ENCODE assay signal across 16 cellular contexts in the genomic region with DNA sequence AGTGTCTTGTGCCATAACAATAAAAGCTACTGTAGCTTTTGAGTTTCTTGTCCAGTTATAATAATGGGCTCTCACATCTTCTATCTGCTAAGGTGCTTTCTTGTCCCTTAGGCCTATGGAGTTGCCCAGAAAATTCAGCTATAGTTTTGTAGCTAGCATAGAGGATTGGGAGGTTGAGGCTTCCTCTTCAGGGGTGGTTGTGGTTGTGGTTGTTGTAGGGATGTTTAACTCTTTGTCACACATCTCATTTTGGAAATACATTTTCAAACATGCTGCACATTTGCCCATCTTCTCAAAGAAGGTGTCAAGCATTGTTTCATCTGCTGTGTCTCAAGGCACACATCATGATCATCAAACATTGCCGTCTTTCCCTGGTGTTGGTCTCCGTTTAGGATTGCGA.
A peak's percentile ranks its signal among the peaks of the same experiment; 100 is the strongest.
DNase-seq lines count a peak whose midpoint lies in the region; ATAC-seq, FAIRE-seq and TF ChIP-seq lines count a peak whose summit lies in the region.
"Had no signal": no experiment of that assay in that cellular context is flagged by ENCODE, and none has a peak within 500 bp of the region (broad histone marks: within the 10 kb centered on the region; RNA-seq: fewer than 3 reads in every experiment).

No MANE protein-coding gene starts in this region.

- no peak for TF ChIP-seq CTCF in A549 (IDR thresholded peaks at IDR 0.05)
- TF ChIP-seq CTCF in OCI-LY1 (IDR thresholded peaks at IDR 0.05; ENCODE audit: low read length): no peak

- H3K27me3 ChIP-seq in OCI-LY1 (ENCODE audit: insufficient read depth, low read length) (no peaks in the 10 kb centered on the region), mesendoderm (ENCODE audit: insufficient read depth, low read length, poor library complexity) (no peaks in the 10 kb centered on the region)

- H3K9me2 ChIP-seq in OCI-LY1 (ENCODE audit: low read depth, low read length): no peaks in the 10 kb centered on the region
- H3K9me2 ChIP-seq: SK-N-SH had no signal

- intact Hi-C loops in Right ventricle myocardium superior (cut with DNase I): no loop called here

- H4K5ac ChIP-seq in mesendoderm (ENCODE audit: low read length): no peak overlapping the region

- peak overlapping the region; percentile 40 to 73; a peak in 4 of 6 replicates for H3K27ac ChIP-seq in A549
- H3K27ac ChIP-seq in OCI-LY1 (ENCODE audit: low read depth, low read length, poor library complexity, severe bottlenecking): peak overlapping the region; percentile 93
- H3K27ac ChIP-seq in mesendoderm (ENCODE audit: low read depth, low read length): no peak overlapping the region

- H3K23ac ChIP-seq in mesendoderm (ENCODE audit: low read length): no peak overlapping the region

- H3K9me3 ChIP-seq in A549: no peaks in the 10 kb centered on the region; the same call in 2 of the 3 replicates
- peaks cover 2% of the 10 kb centered on the region; the same call in 1 of the 2 replicates for H3K9me3 ChIP-seq in OCI-LY1 (ENCODE audit: low read length)
- H3K9me3 ChIP-seq: SK-N-SH had no signal

- no peaks in the 10 kb centered on the region; the same call in 1 of the 2 replicates for H3K36me3 ChIP-seq in OCI-LY1 (ENCODE audit: insufficient read depth, low read length)
- H3K36me3 ChIP-seq in mesendoderm (ENCODE audit: control insufficient read depth, insufficient read depth, low read length): no peaks in the 10 kb centered on the region

- DNase-seq in A549 (ENCODE audit: low read depth in 1 of 2, low spot score in 1 of 2) (no peak), mesendoderm (no peak), HK-2 (ENCODE audit: unreplicated experiment) (no peak), erythroblast (lab: John Stamatoyannopoulos, UW) (no peak), Right ventricle myocardium superior (no peak)
- DNase-seq: activated T-cell treated with anti-CD3 and anti-CD28 coated beads, Interleukin-2, amount 50 U/mL, for 24 hours; CD4-positive, CD25-positive, alpha-beta regulatory T cell; H9; head of caudate nucleus; NCI-H1436; SK-N-SH; stimulated activated CD4-positive, alpha-beta T cell treated with anti-CD3 and anti-CD28 coated beads, Interleukin-12 subunit alpha, Interleukin-12 subunit beta, amount 100 ng/mL, for 4 hours; T-helper 9 cell had no signal

- no peak overlapping the region for H2AFZ ChIP-seq in OCI-LY1 (ENCODE audit: low read length)

- TF ChIP-seq RAD21 in A549 (conservative IDR thresholded peaks at IDR 0.05 in 1 of 2, IDR thresholded peaks at IDR 0.05 in 1 of 2): no peak

- H3K9ac ChIP-seq in OCI-LY1 (ENCODE audit: low read length) (peak overlapping the region; percentile 62), mesendoderm (ENCODE audit: low read length) (no peak overlapping the region)
- H3K9ac ChIP-seq: SK-N-SH had no signal

- no peaks in the 10 kb centered on the region for H3F3A ChIP-seq in OCI-LY1 (ENCODE audit: insufficient read depth, low read length)

- H3K4me1 ChIP-seq in A549 (peaks cover 6% of the 10 kb centered on the region; the same call in 2 of the 3 replicates), OCI-LY1 (ENCODE audit: insufficient read depth, low read length, severe bottlenecking) (peaks cover 47% of the 10 kb centered on the region), mesendoderm (ENCODE audit: control insufficient read depth, low read depth, low read length) (no peaks in the 10 kb centered on the region)

- H2BK15ac ChIP-seq in mesendoderm (replicated peaks; ENCODE audit: low read depth): no peak overlapping the region

- H3K56ac ChIP-seq in mesendoderm (ENCODE audit: low read length): no peak overlapping the region

- no peak overlapping the region for H3K4ac ChIP-seq in mesendoderm (ENCODE audit: low read depth, low read length)

- H3K79me2 ChIP-seq in OCI-LY1 (ENCODE audit: insufficient read depth, low read length): no peaks in the 10 kb centered on the region
- no peaks in the 10 kb centered on the region for H3K79me2 ChIP-seq in mesendoderm (ENCODE audit: control insufficient read depth, insufficient read depth, low read length)

- TF ChIP-seq POLR2A in A549 (IDR thresholded peaks at IDR 0.05; ENCODE audit: low read length) (no peak), erythroblast (IDR thresholded peaks at IDR 0.05; ENCODE audit: low read length) (no peak)

- peak; percentile 90 for FAIRE-seq in A549 (lab: Jason Lieb, UNC)

- 100% methylated on average over 3 of the region's 3 CpGs for WGBS in A549 (ENCODE audit: missing lambda C conversion rate)
- no CpG with 5 or more reads among the region's 3 CpGs for WGBS in mesendoderm (ENCODE audit: extremely low coverage, insufficient coverage, low lambda C conversion rate)

- peak overlapping the region; percentile 51 for H3K18ac ChIP-seq in mesendoderm (ENCODE audit: low read length)

- H3K4me3 ChIP-seq in A549 (no peak overlapping the region), OCI-LY1 (ENCODE audit: low read depth, low read length, poor library complexity, severe bottlenecking) (no peak overlapping the region), mesendoderm (ENCODE audit: low read length) (no peak overlapping the region)

- H2AK5ac ChIP-seq in mesendoderm (ENCODE audit: low read length): no peak overlapping the region

- POLR2A ChIA-PET in A549 (lab: Yijun Ruan, JAX): no interaction called here

- ATAC-seq in A549 (no peak), GM19035 (IDR thresholded peaks at IDR 0.05; ENCODE audit: unreplicated experiment) (peak; percentile 3), Right ventricle myocardium superior (ENCODE audit: poor library complexity) (no peak)
- ATAC-seq: WTC11 had no signal

- H2BK120ac ChIP-seq in mesendoderm (ENCODE audit: low read depth, low read length): no peak overlapping the region

- no peaks in the 10 kb centered on the region for H3K79me1 ChIP-seq in mesendoderm (ENCODE audit: low read length)

- CTCF ChIA-PET in A549 (lab: Yijun Ruan, JAX): interaction anchor here (0.6 to 1.0 kb wide), 3 partner anchors 31 to 233 kb away, joined by 3 to 4 read pairs (median 3); no protein-coding TSS in a partner anchor

- H3K4me2 ChIP-seq in A549: no peak overlapping the region
- H3K4me2 ChIP-seq in OCI-LY1 (ENCODE audit: low read length): no peak overlapping the region
- H3K4me2 ChIP-seq in mesendoderm (ENCODE audit: low read length): no peak overlapping the region
- H3K4me2 ChIP-seq: SK-N-SH had no signal

- no peak for TF ChIP-seq EP300 in A549 (IDR thresholded peaks at IDR 0.05)

- no peak overlapping the region for H2BK5ac ChIP-seq in mesendoderm (ENCODE audit: low read length)

- no peak overlapping the region for H4K8ac ChIP-seq in mesendoderm (ENCODE audit: low read depth, low read length)

- H4K20me1 ChIP-seq in OCI-LY1 (ENCODE audit: insufficient read depth, low read length): no peaks in the 10 kb centered on the region

TF ChIP-seq in A549, 52 proteins besides CTCF, POLR2A, EP300 and RAD21:
- TF ChIP-seq HOXA7 (CRISPR knock-in tag; IDR thresholded peaks at IDR 0.05) (no peak), NFE2L2 (conservative IDR thresholded peaks at IDR 0.05; ENCODE audit: low read length) (no peak)
